ENCODE assay signal across 1 cellular context in genomic region chr11:61968758-61969390, GRCh38.
TF ChIP-seq lines count a peak whose summit lies in the region.

No MANE protein-coding gene starts in this region.

TF ChIP-seq in endothelial cell of umbilical vein, 7 proteins besides CTCF, POLR2A, EP300 and RAD21 (continued from another document):
- TF ChIP-seq GATA2 (IDR thresholded peaks at IDR 0.05; ENCODE audit: insufficient read depth, insufficient read length, low read depth, low read length), result no peak
